Comparison of ENCODE assay signal across 6 cellular contexts in genomic region chr19:12913871-12914690, GRCh38.
A peak's percentile ranks its signal among the peaks of the same experiment; 100 is the strongest.
DNase-seq lines count a peak whose midpoint lies in the region; ATAC-seq and TF ChIP-seq lines count a peak whose summit lies in the region.

No MANE protein-coding gene starts in this region.

- peaks cover 7 to 26% of the 10 kb centered on the region in 2 donors for H3K4me1 ChIP-seq in muscle layer of duodenum (ENCODE audit: control insufficient read depth in 1 of 2, insufficient read depth in 2 of 2, low read length in 2 of 2)

- no peaks in the 10 kb centered on the region for H3K36me3 ChIP-seq in muscle layer of duodenum (ENCODE audit: control insufficient read depth in 1 of 2, insufficient read depth in 2 of 2, low read length in 2 of 2)

- peak overlapping the region; percentile 43 for H3K4me3 ChIP-seq in NB4 (ENCODE audit: low read depth, low read length)
- no peak overlapping the region for H3K4me3 ChIP-seq in muscle layer of duodenum (ENCODE audit: low read depth in 1 of 2, low read length in 2 of 2)

- no peaks in the 10 kb centered on the region for H3K9me3 ChIP-seq in muscle layer of duodenum (ENCODE audit: control insufficient read depth in 1 of 2, low read length in 2 of 2)

- peak overlapping the region; percentile 65 for H3K27ac ChIP-seq in muscle layer of duodenum (ENCODE audit: low read length)

- H3K27me3 ChIP-seq in muscle layer of duodenum (ENCODE audit: low read depth, low read length) = no peaks in the 10 kb centered on the region

- TF ChIP-seq CTCF in NB4 (IDR thresholded peaks at IDR 0.05; ENCODE audit: low read depth, low read length) = no peak

- peak; percentile 40 for TF ChIP-seq POLR2A in NB4 (IDR thresholded peaks at IDR 0.05; ENCODE audit: extremely low read depth, insufficient read length)

- DNase-seq in NB4 (ENCODE audit: low read depth) = peak; percentile 96
- peak; percentile 56 for DNase-seq in activated T-cell treated with anti-CD3 and anti-CD28 coated beads, Interleukin-2, amount 50 U/mL, for 1 hour
- DNase-seq in NCI-H345 (lab: John Stamatoyannopoulos, UW) = no peak
- no peak for DNase-seq in RKO (ENCODE audit: low spot score)

- ATAC-seq in GM19395 (IDR thresholded peaks at IDR 0.05; ENCODE audit: unreplicated experiment) = no peak

Comparison
In these comparisons a context has a peak if more than half of its experiments do, and no peak if none do; other contexts are left out.
1. DNase-seq: peak in NB4 (single experiment) and activated T-cell treated with anti-CD3 and anti-CD28 coated beads, Interleukin-2, amount 50 U/mL, for 1 hour (single experiment); none in NCI-H345 (single experiment) and RKO (single experiment).